ENCODE assay signal across 26 cellular contexts in the genomic region with DNA sequence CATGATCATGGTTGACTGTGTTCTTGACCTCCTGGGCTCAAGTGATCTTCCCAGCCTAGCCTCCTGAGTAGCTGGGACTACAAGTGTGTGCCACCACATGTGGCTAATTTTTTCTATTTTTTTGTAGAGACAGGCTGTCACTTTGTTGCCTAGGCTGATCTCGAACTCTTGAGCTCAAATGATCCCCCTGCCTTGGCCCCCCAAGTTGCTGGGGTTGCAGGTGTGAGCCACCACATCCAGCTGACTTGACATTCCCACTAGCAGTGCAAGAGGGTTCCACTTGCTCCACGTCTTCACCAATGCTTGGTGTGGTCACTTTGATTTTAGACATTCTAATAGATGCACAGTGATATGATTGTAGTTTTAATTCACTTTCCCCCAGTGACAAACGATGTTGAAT. TPM values are rescaled to one million over a fixed set of nuclear protein-coding genes. Genes with fewer than 3 reads are reported as not detected.
"Had no signal": no experiment of that assay in that cellular context is flagged by ENCODE, and none has a peak within 500 bp of the region (broad histone marks: within the 10 kb centered on the region; RNA-seq: fewer than 3 reads in every experiment).

No MANE protein-coding gene starts in this region.

- H3K9me3 ChIP-seq: MG63, SJSA1 had no signal

- H3K36me3 ChIP-seq: MG63, SJSA1 had no signal

- FAIRE-seq: HTR-8/SVneo, RCC 7860 had no signal

- H3K27me3 ChIP-seq: MG63, SJSA1 had no signal

- H3K4me1 ChIP-seq: SJSA1 had no signal

- H3K4me3 ChIP-seq: MG63, SJSA1, SK-N-MC had no signal

- DNase-seq: Karpas-422, KBM-7, MG63, NCI-H1092, NCI-H1105 treated with DMSO at 0.1 percent for 48 hours, NCI-H1417 treated with DMSO at 0.1 percent for 48 hours, NCI-H146, NCI-H1694 treated with DMSO at 0.1 percent for 48 hours, NCI-H1930, NCI-H2081, NCI-H2107, NCI-H2227 treated with DMSO at 0.1 percent for 48 hours, NCI-H446, NCI-H510A, NCI-H524 treated with DMSO at 0.1 percent for 48 hours, NCI-H69, NCI-H774, Right ventricle myocardium superior, RPMI8226, SIG-M5 had no signal

- H3K4me3 Mint-ChIP-seq: IgD-negative memory B cell had no signal

- H3K27ac ChIP-seq: HL-60, SJSA1, SK-N-MC had no signal

- H3K27ac Mint-ChIP-seq: IgD-negative memory B cell had no signal

- H3K27me3 Mint-ChIP-seq: IgD-negative memory B cell had no signal

RNA-seq across cellular contexts. Expression of gene CYP26A1, which starts 25.1 kb away (rescaled TPM):
- total RNA-seq: Right ventricle myocardium superior had no signal
- polyA plus RNA-seq: IgD-negative memory B cell had no signal

RNA-seq across cellular contexts. Expression of gene CYP26C1, which starts 38.2 kb away (rescaled TPM):
- total RNA-seq: SJSA1 had no signal
- polyA plus RNA-seq: IgD-negative memory B cell had no signal
